Comparison of ENCODE assay signal across 17 cellular contexts in genomic region chr22:37760152-37760551, GRCh38.
"Had no signal": no experiment of that assay in that cellular context is flagged by ENCODE, and none has a peak within 500 bp of the region (broad histone marks: within the 10 kb centered on the region; RNA-seq: fewer than 3 reads in every experiment).

No MANE protein-coding gene starts in this region.

- DNase-seq: activated CD4-positive, alpha-beta T cell treated with anti-CD3 and anti-CD28 coated beads for 4 hours; activated CD8-positive, alpha-beta memory T cell treated with anti-CD3 and anti-CD28 coated beads, Interleukin-2, amount 50 U/mL, for 48 hours; activated CD8-positive, alpha-beta T cell treated with anti-CD3 and anti-CD28 coated beads for 36 hours; activated gamma-delta T cell treated with Interleukin-2 at 50 U/mL for 16 hours; activated T-cell treated with anti-CD3 and anti-CD28 coated beads, Interleukin-2, amount 50 U/mL, for 72 hours; aorta; cerebellar nuclear complex; effector memory CD4-positive, alpha-beta T cell; foreskin melanocyte; head of caudate nucleus; immature natural killer cell; stimulated activated CD4-positive, alpha-beta T cell treated with anti-CD3 and anti-CD28 coated beads, Interleukin-1b, Interleukin-23, amount 100 ng/mL, for 48 hours; stimulated activated naive CD8-positive, alpha-beta T cell treated with anti-CD3 and anti-CD28 coated beads, Interleukin-15, amount 100 ng/mL, for 72 hours; T-helper 17 cell had no signal

- H3K27me3 Mint-ChIP-seq: activated CD8-positive, alpha-beta T cell treated with anti-CD3 and anti-CD28 coated beads for 36 hours; dendritic cell treated with granulocyte-macrophage colony-stimulating factor and Interleukin-4, amounts not matched to agents 40 ng/mL and 50 ng/mL, for 4 days; stimulated activated naive CD8-positive, alpha-beta T cell treated with anti-CD3 and anti-CD28 coated beads, Interleukin-15, amount 100 ng/mL, for 72 hours; T-helper 17 cell; type B pancreatic cell had no signal

- H3K27ac Mint-ChIP-seq: activated CD8-positive, alpha-beta T cell treated with anti-CD3 and anti-CD28 coated beads for 36 hours; activated T-cell treated with anti-CD3 and anti-CD28 coated beads, Interleukin-2, amount 50 U/mL, for 72 hours; dendritic cell treated with granulocyte-macrophage colony-stimulating factor and Interleukin-4, amounts not matched to agents 40 ng/mL and 50 ng/mL, for 4 days; neural progenitor cell; T-helper 17 cell; type B pancreatic cell had no signal

- H3K4me1 Mint-ChIP-seq: stimulated activated naive CD8-positive, alpha-beta T cell treated with anti-CD3 and anti-CD28 coated beads, Interleukin-15, amount 100 ng/mL, for 72 hours had no signal

- ATAC-seq: activated CD8-positive, alpha-beta T cell treated with anti-CD3 and anti-CD28 coated beads for 36 hours; activated T-cell treated with anti-CD3 and anti-CD28 coated beads, Interleukin-2, amount 50 U/mL, for 72 hours; stimulated activated naive CD8-positive, alpha-beta T cell treated with anti-CD3 and anti-CD28 coated beads, Interleukin-15, amount 100 ng/mL, for 72 hours; T-helper 17 cell had no signal

- H3K9me3 Mint-ChIP-seq: activated CD8-positive, alpha-beta T cell treated with anti-CD3 and anti-CD28 coated beads for 36 hours; activated T-cell treated with anti-CD3 and anti-CD28 coated beads, Interleukin-2, amount 50 U/mL, for 72 hours; dendritic cell treated with granulocyte-macrophage colony-stimulating factor and Interleukin-4, amounts not matched to agents 40 ng/mL and 50 ng/mL, for 4 days; immature natural killer cell; neural progenitor cell; stimulated activated naive CD8-positive, alpha-beta T cell treated with anti-CD3 and anti-CD28 coated beads, Interleukin-15, amount 100 ng/mL, for 72 hours; type B pancreatic cell had no signal

- H3K4me3 Mint-ChIP-seq: activated CD8-positive, alpha-beta T cell treated with anti-CD3 and anti-CD28 coated beads for 36 hours; activated T-cell treated with anti-CD3 and anti-CD28 coated beads, Interleukin-2, amount 50 U/mL, for 72 hours; dendritic cell treated with granulocyte-macrophage colony-stimulating factor and Interleukin-4, amounts not matched to agents 40 ng/mL and 50 ng/mL, for 4 days; immature natural killer cell; neural progenitor cell; stimulated activated naive CD8-positive, alpha-beta T cell treated with anti-CD3 and anti-CD28 coated beads, Interleukin-15, amount 100 ng/mL, for 72 hours; T-helper 17 cell; type B pancreatic cell had no signal
